In the genomic region with DNA sequence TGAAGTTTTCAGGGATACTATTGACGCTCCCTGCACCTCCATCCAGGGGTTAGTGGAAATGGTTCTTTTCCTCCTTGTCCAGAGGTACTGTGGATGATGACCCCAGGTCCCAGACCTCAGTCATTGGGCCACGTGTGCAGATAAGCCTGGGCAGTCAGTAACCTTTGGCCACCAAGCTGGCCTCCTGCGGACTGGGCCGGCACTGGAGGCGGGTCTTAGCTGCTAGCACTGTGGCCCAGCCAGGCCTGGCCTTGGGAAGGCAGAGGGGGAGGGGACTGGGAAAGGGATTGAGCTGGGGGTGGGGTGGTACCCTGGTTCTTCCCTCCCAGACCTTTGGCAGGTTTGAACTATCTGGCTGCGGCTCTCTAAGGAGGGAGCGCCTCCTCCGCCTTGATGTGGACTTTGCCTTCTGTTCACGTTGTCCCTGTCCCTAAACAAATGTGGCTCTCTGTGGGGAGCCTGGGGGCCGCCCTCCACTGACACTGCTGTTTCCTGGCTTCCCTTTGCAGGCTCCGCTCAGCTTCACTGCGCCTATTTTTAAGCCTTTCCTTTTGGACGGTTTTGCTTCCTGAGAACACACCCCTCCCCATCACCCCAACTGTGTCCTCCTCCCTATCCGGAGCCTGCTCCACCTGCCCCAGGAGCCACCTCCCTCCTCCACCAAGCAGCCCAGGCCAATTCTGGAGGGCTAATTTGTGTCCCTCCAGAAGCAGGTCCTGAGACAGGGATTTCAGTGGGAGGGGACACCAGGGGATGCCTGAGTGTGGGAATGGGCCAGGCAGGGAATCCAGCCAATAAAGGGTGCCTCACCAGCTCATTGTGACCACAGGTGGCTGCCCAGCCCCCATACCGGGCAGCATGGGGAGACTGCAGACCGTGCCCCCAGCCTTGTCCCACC, we compare ENCODE assay signal across 9 cellular contexts.
DNase-seq lines count a peak whose midpoint lies in the region; ATAC-seq, FAIRE-seq and TF ChIP-seq lines count a peak whose summit lies in the region.
"Had no signal": no experiment of that assay in that cellular context is flagged by ENCODE, and none has a peak within 500 bp of the region (broad histone marks: within the 10 kb centered on the region; RNA-seq: fewer than 3 reads in every experiment).

No MANE protein-coding gene starts in this region.

- H3K27ac ChIP-seq in caudate nucleus (ENCODE audit: low read depth, low read length) (peak overlapping the region; percentile 27), HepG2 (ENCODE audit: extremely low read length, insufficient read depth, low read length) (peak overlapping the region; percentile 91)

- peak; percentile 92 for FAIRE-seq in HepG2 (lab: Jason Lieb, UNC)

- peak overlapping the region; percentile 25 to 62 (median 38) for H3K4me3 ChIP-seq in HepG2 (replicated peaks in 1 of 3; ENCODE audit: insufficient read depth in 1 of 3, low read depth in 2 of 3, low read length in 3 of 3)

- intact Hi-C loops in HepG2 (cut with micrococcal nuclease; ENCODE audit: unreplicated experiment), result loop anchor here (1.0 to 5.0 kb wide), 2 partner anchors 18 to 105 kb away; no protein-coding TSS in a partner anchor

- no peaks in the 10 kb centered on the region for H3K9me3 ChIP-seq in HepG2 (ENCODE audit: low read length)

- peak; percentile 59 to 82 for TF ChIP-seq POLR2A in HepG2 (IDR thresholded peaks at IDR 0.05; ENCODE audit: insufficient read depth in 1 of 2, low read depth in 2 of 2, low read length in 2 of 2)

- peak overlapping the region; percentile 75 for H3K9ac ChIP-seq in HepG2 (ENCODE audit: insufficient read depth, low read depth, low read length)

- TF ChIP-seq CTCF in HepG2 (CRISPR knock-in tag; IDR thresholded peaks at IDR 0.05) (no peak; the same call in none of the 2 replicates), type B pancreatic cell (conservative IDR thresholded peaks at IDR 0.05) (no peak)

- no peak overlapping the region for H2AFZ ChIP-seq in HepG2 (ENCODE audit: low read length)

- H3K36me3 ChIP-seq in HepG2 (replicated peaks in 1 of 2; ENCODE audit: control insufficient read depth in 1 of 2, insufficient read depth in 2 of 2, low read length in 2 of 2), result peaks cover 3 to 12% of the 10 kb centered on the region in 2 experiments; a peak in 3 of 5 replicates

- no peaks in the 10 kb centered on the region for H3K27me3 ChIP-seq in HepG2 (ENCODE audit: control insufficient read depth in 1 of 2, insufficient read depth in 2 of 2, low read length in 2 of 2)

- in situ Hi-C loops in HepG2 (cut with HindIII; ENCODE audit: extremely low pct_ligation_motif_present, low pct_unique_long_range_greater_than_20kb), result no loop called here

- no peak for ATAC-seq in activated CD8-positive, alpha-beta memory T cell treated with anti-CD3 and anti-CD28 coated beads, Interleukin-2, amount 10 ng/mL, durations not matched to agents 7 days and 5 days
- ATAC-seq in HepG2, result peak; percentile 81

- peak overlapping the region; percentile 82 for H3K27ac Mint-ChIP-seq in activated CD8-positive, alpha-beta memory T cell treated with anti-CD3 and anti-CD28 coated beads, Interleukin-2, amount 10 ng/mL, durations not matched to agents 7 days and 5 days
- H3K27ac Mint-ChIP-seq in type B pancreatic cell, result peak overlapping the region; percentile 80

- peaks cover 29% of the 10 kb centered on the region; the same call in 1 of the 2 replicates for H4K20me1 ChIP-seq in HepG2 (ENCODE audit: insufficient read depth, low read length)

- TF ChIP-seq EP300 in HepG2 (IDR thresholded peaks at IDR 0.05; ENCODE audit: low read depth in 2 of 2, low read length in 2 of 2) (peak; percentile 57 to 90; a peak in 1 of 4 replicates), HepG2 (CRISPR knock-in tag; IDR thresholded peaks at IDR 0.05; ENCODE audit: borderline replicate concordance) (peak; percentile 88)

- TF ChIP-seq RAD21 in HepG2 (CRISPR knock-in tag; IDR thresholded peaks at IDR 0.05), result peak; percentile 20

- 5% methylated on average over 16 of the region's 16 CpGs for WGBS in HepG2 (ENCODE audit: low lambda C conversion rate)

- TSS peak; percentile 25 for BruUV-seq in HepG2 (replicated peaks; lab: Mats Ljungman, UMichigan)

- DNase-seq in activated CD8-positive, alpha-beta memory T cell treated with anti-CD3 and anti-CD28 coated beads, Interleukin-2, amount 10 ng/mL, durations not matched to agents 7 days and 5 days, result no peak
- DNase-seq in activated CD8-positive, alpha-beta memory T cell treated with anti-CD3 and anti-CD28 coated beads, Interleukin-2, amount 50 U/mL, for 4 hours, result no peak
- DNase-seq in caudate nucleus (lab: John Stamatoyannopoulos, UW) (peak in 2 of 61 donors; percentile 23 to 98), HepG2 (ENCODE audit: low spot score) (peak; percentile 97), type B pancreatic cell (ENCODE audit: extremely low spot score, unreplicated experiment) (no peak), GOT3 (lab: John Stamatoyannopoulos, UW) (no peak), KG1 (lab: John Stamatoyannopoulos, UW) (no peak), SK-N-DZ (ENCODE audit: low spot score) (no peak)
- DNase-seq: DMS79 had no signal

- peaks cover 82% of the 10 kb centered on the region for H3K79me2 ChIP-seq in HepG2 (ENCODE audit: insufficient read depth, low read length)

- H3K4me1 ChIP-seq in HepG2 (ENCODE audit: insufficient read depth, low read length), result peaks cover 90% of the 10 kb centered on the region

- no peaks in the 10 kb centered on the region for H3K27me3 Mint-ChIP-seq in activated CD8-positive, alpha-beta memory T cell treated with anti-CD3 and anti-CD28 coated beads, Interleukin-2, amount 10 ng/mL, durations not matched to agents 7 days and 5 days
- H3K27me3 Mint-ChIP-seq in type B pancreatic cell, result no peaks in the 10 kb centered on the region

- H3K9me3 Mint-ChIP-seq in activated CD8-positive, alpha-beta memory T cell treated with anti-CD3 and anti-CD28 coated beads, Interleukin-2, amount 10 ng/mL, durations not matched to agents 7 days and 5 days (ENCODE audit: low read depth), result no peaks in the 10 kb centered on the region
- H3K9me3 Mint-ChIP-seq in type B pancreatic cell, result no peaks in the 10 kb centered on the region

- peak overlapping the region; percentile 92 for H3K4me2 ChIP-seq in HepG2 (ENCODE audit: low read depth, low read length)

- CTCF ChIA-PET in activated CD8-positive, alpha-beta memory T cell treated with anti-CD3 and anti-CD28 coated beads, Interleukin-2, amount 10 ng/mL, durations not matched to agents 7 days and 5 days (lab: Charles Lee), result interaction anchor here (0.9 to 4.9 kb wide), 8 partner anchors 8 to 61 kb away, joined by 3 to 53 read pairs (median 6); no protein-coding TSS in a partner anchor
- CTCF ChIA-PET in HepG2 (lab: Yijun Ruan, JAX; ENCODE audit: low intra/inter-chr PET ratio, low total read pairs), result no interaction called here

- H3K36me3 Mint-ChIP-seq in activated CD8-positive, alpha-beta memory T cell treated with anti-CD3 and anti-CD28 coated beads, Interleukin-2, amount 10 ng/mL, durations not matched to agents 7 days and 5 days, result peaks cover 9% of the 10 kb centered on the region
- H3K36me3 Mint-ChIP-seq in type B pancreatic cell, result no peaks in the 10 kb centered on the region

- POLR2A ChIA-PET in HepG2 (lab: Yijun Ruan, JAX), result interaction anchor here (0.6 to 8.0 kb wide), 27 partner anchors 8 to 566 kb away, joined by 3 to 129 read pairs (median 6); partner anchors contain the start of gene TNRC6C

- H3K4me1 Mint-ChIP-seq in activated CD8-positive, alpha-beta memory T cell treated with anti-CD3 and anti-CD28 coated beads, Interleukin-2, amount 10 ng/mL, durations not matched to agents 7 days and 5 days, result peaks cover 64% of the 10 kb centered on the region
- peaks cover 58% of the 10 kb centered on the region for H3K4me1 Mint-ChIP-seq in type B pancreatic cell (ENCODE audit: unreplicated experiment)

- peak overlapping the region; percentile 42 for H3K4me3 Mint-ChIP-seq in activated CD8-positive, alpha-beta memory T cell treated with anti-CD3 and anti-CD28 coated beads, Interleukin-2, amount 10 ng/mL, durations not matched to agents 7 days and 5 days
- peak overlapping the region; percentile 22 for H3K4me3 Mint-ChIP-seq in type B pancreatic cell

TF ChIP-seq in HepG2, 621 proteins besides CTCF, POLR2A, EP300 and RAD21 (continues in another document):
- peak; percentile 36; the same call in 1 of the 2 replicates for TF ChIP-seq CEBPG (CRISPR knock-in tag; IDR thresholded peaks at IDR 0.05)
- no peak for TF ChIP-seq ZNF598 (CRISPR knock-in tag; IDR thresholded peaks at IDR 0.05; ENCODE audit: borderline replicate concordance)
- peak; percentile 86; the same call in 1 of the 2 replicates for TF ChIP-seq CBX5 (CRISPR knock-in tag; IDR thresholded peaks at IDR 0.05; ENCODE audit: borderline replicate concordance)
- TF ChIP-seq ZNF839 (CRISPR knock-in tag; IDR thresholded peaks at IDR 0.05; ENCODE audit: borderline replicate concordance), result no peak
- TF ChIP-seq ZBTB38 (CRISPR knock-in tag; IDR thresholded peaks at IDR 0.05), result peak; percentile 85
- TF ChIP-seq ZNF678 (CRISPR knock-in tag; IDR thresholded peaks at IDR 0.05), result no peak
- TF ChIP-seq MEIS2 (CRISPR knock-in tag; IDR thresholded peaks at IDR 0.05), result peak; percentile 69; the same call in 1 of the 2 replicates
- peak; percentile 63 for TF ChIP-seq TEAD3 (CRISPR knock-in tag; optimal IDR thresholded peaks at IDR 0.05; ENCODE audit: borderline replicate concordance)
- TF ChIP-seq, protein P1, sequence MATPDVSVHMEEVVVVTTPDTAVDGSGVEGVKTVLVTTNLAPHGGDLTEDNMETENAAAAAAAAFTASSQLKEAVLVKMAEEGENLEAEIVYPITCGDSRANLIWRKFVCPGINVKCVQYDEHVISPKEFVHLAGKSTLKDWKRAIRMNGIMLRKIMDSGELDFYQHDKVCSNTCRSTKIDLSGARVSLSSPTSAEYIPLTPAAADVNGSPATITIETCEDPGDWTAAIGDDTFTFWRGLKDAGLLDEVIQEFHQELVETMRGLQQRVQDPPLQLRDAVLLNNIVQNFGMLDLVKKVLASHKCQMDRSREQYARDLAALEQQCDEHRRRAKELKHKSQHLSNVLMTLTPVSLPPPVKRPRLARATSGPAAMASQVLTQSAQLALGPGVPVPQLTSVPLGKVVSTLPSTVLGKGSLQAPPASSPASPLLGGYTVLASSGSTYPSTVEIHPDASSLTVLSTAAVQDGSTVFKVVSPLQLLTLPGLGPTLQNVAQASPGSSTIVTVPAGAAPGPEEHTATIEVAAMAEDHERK (CRISPR knock-in tag; IDR thresholded peaks at IDR 0.05; ENCODE audit: low read depth), result no peak
